ENCODE assay signal across 22 cellular contexts in the genomic region with DNA sequence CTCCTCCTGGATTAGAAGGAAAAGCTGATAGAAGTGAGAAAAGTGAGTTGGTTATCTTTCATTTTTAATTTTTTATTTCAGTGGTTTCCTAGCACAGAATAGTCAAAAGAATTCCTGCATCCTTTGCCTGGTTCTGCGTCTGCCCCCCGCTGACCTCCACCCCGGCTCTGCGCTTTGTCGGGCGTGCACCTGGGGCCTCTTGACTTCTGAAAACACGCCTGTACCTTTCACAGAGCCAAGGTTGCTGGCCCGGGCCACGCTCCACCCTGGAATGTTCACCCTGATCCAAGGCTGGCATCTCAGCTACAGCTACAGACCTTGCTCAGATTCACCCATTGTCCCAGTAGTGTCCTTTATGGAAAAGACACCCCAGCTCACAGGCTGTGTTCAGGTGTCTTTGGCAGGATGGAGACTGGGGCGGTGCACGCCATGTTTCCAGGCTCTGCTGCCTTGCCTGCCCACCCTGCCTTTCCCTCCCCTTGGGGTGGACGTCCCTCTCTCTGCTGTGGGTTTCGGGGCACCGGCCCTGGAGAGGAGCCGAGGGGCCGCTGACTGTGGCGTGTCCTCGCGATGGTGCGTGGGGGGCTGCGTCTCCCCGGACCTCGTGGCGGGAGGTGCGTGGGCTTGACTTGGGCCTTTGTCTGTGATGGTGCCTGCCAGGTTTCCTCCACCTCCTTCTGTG.
"Had no signal": no experiment of that assay in that cellular context is flagged by ENCODE, and none has a peak within 500 bp of the region (broad histone marks: within the 10 kb centered on the region; RNA-seq: fewer than 3 reads in every experiment).

No MANE protein-coding gene starts in this region.

- H3K9me3 ChIP-seq: heart left ventricle, upper lobe of left lung had no signal

- H3K27ac ChIP-seq: heart left ventricle, upper lobe of left lung had no signal

- H3K4me1 ChIP-seq: heart left ventricle, upper lobe of left lung had no signal

- H3K4me3 ChIP-seq: heart left ventricle, lung, upper lobe of left lung had no signal

- ATAC-seq: activated T-cell treated with anti-CD3 and anti-CD28 coated beads, Interleukin-2, amount 50 U/mL, for 72 hours; heart left ventricle; left colon; T-helper 17 cell had no signal

- H3K27me3 ChIP-seq: heart left ventricle, upper lobe of left lung had no signal

- FAIRE-seq: bronchial epithelial cell, islet of Langerhans had no signal

- DNase-seq: activated CD4-positive, alpha-beta T cell treated with anti-CD3 and anti-CD28 coated beads for 4 hours; activated CD4-positive, alpha-beta T cell treated with anti-CD3 and anti-CD28 coated beads, Interleukin-2, amount 50 U/mL, for 48 hours; activated CD4-positive, CD25-positive, alpha-beta regulatory T cell; activated effector memory CD4-positive, alpha-beta T cell treated with anti-CD3 and anti-CD28 coated beads, Interleukin-2, amount 50 U/mL, for 16 hours; activated naive CD4-positive, alpha-beta T cell treated with anti-CD3 and anti-CD28 coated beads, Interleukin-2, amount 10 ng/mL, durations not matched to agents 7 days and 5 days; activated T-cell treated with anti-CD3 and anti-CD28 coated beads, Interleukin-2, amount 50 U/mL, for 72 hours; amygdala; cerebellar nuclear complex; cortex of kidney; left colon; naive B cell; occipital lobe; retina; stimulated activated CD4-positive, alpha-beta T cell treated with anti-CD3 and anti-CD28 coated beads, Interleukin-2, amount 100 ng/mL, for 48 hours; stimulated activated CD8-positive, alpha-beta memory T cell treated with anti-CD3 and anti-CD28 coated beads, Interleukin-4, amount 100 ng/mL, for 48 hours; stimulated activated naive CD4-positive, alpha-beta T cell; T-helper 17 cell; upper lobe of left lung had no signal
